13 cellular contexts compared by ENCODE assay signal in genomic region chr4:7365472-7366179, GRCh38.
DNase-seq lines count a peak whose midpoint lies in the region; ATAC-seq and TF ChIP-seq lines count a peak whose summit lies in the region.
"Had no signal": no experiment of that assay in that cellular context is flagged by ENCODE, and none has a peak within 500 bp of the region (broad histone marks: within the 10 kb centered on the region; RNA-seq: fewer than 3 reads in every experiment).

No MANE protein-coding gene starts in this region.

- no peaks in the 10 kb centered on the region for H3K36me3 ChIP-seq in GM23248 (ENCODE audit: low read depth)
- H3K36me3 ChIP-seq in osteoblast (ENCODE audit: insufficient read depth, low read length): no peaks in the 10 kb centered on the region
- no peaks in the 10 kb centered on the region for H3K36me3 ChIP-seq in uterus

- H4K20me1 ChIP-seq in GM23248 (ENCODE audit: insufficient read depth) (no peaks in the 10 kb centered on the region), osteoblast (ENCODE audit: insufficient read depth, low read length) (no peaks in the 10 kb centered on the region)

- no peaks in the 10 kb centered on the region for H3F3A ChIP-seq in GM23248 (ENCODE audit: insufficient read depth)

- no peaks in the 10 kb centered on the region for H3K9me3 Mint-ChIP-seq in T-helper 2 cell treated with Interferon-gamma antibody and Interleukin-4, amounts not matched to agents 5 μg/mL and 100 μg/mL, for 36 hours
- H3K9me3 Mint-ChIP-seq: activated T-helper 17 cell treated with anti-CD3 and anti-CD28 coated beads, Interleukin-2, amount 50 U/mL, for 72 hours; CD4-positive, alpha-beta T cell had no signal

- TF ChIP-seq CTCF in osteoblast (IDR thresholded peaks at IDR 0.05; ENCODE audit: extremely low read depth, low read depth, low read length) (no peak), uterus (IDR thresholded peaks at IDR 0.05) (no peak)

- no peak overlapping the region for H2AFZ ChIP-seq in GM23248
- no peak overlapping the region for H2AFZ ChIP-seq in osteoblast (ENCODE audit: low read length)

- no peaks in the 10 kb centered on the region for H3K9me2 ChIP-seq in GM23248 (ENCODE audit: insufficient read depth)

- H3K9me3 ChIP-seq in GM23248 (ENCODE audit: low read depth) (no peaks in the 10 kb centered on the region), osteoblast (ENCODE audit: low read depth, low read length) (no peaks in the 10 kb centered on the region), uterus (no peaks in the 10 kb centered on the region)

- H3K4me3 ChIP-seq in GM23248: no peak overlapping the region
- H3K4me3 ChIP-seq in osteoblast (ENCODE audit: insufficient read depth, low read length): no peak overlapping the region
- no peak overlapping the region for H3K4me3 ChIP-seq in uterus

- H3K27me3 ChIP-seq in GM23248 (replicated peaks; ENCODE audit: insufficient read depth) (peaks cover 36% of the 10 kb centered on the region), osteoblast (ENCODE audit: insufficient read depth, low read length) (peaks cover 45% of the 10 kb centered on the region), uterus (no peaks in the 10 kb centered on the region)

- DNase-seq in GM23248: peak; percentile 7
- DNase-seq in NCI-H2107 treated with DMSO at 0.1 percent for 48 hours (lab: John Stamatoyannopoulos, UW; ENCODE audit: unreplicated experiment): peak; percentile 92
- peak in 58 of 61 donors; percentile 32 to 93 (median 76) for DNase-seq in caudate nucleus (lab: John Stamatoyannopoulos, UW)
- peak; percentile 78 for DNase-seq in osteoblast (ENCODE audit: insufficient read length, low spot score, missing footprints)
- DNase-seq in stimulated activated CD4-positive, alpha-beta T cell treated with anti-CD3 and anti-CD28 coated beads, Interleukin-4, amount 100 ng/mL, for 24 hours: no peak
- DNase-seq in uterus: no peak
- DNase-seq in T-helper 2 cell treated with Interferon-gamma antibody and Interleukin-4, amounts not matched to agents 5 μg/mL and 100 μg/mL, for 36 hours (ENCODE audit: low spot score): no peak
- no peak for DNase-seq in sciatic nerve (ENCODE audit: low spot score)
- DNase-seq: activated CD4-positive, CD25-positive, alpha-beta regulatory T cell treated with anti-CD3 and anti-CD28 coated beads, Interleukin-2, amount 50 U/mL, for 72 hours; CD4-positive, alpha-beta T cell; trophoblast cell had no signal

- H3K9ac ChIP-seq in GM23248: no peak overlapping the region

- WGBS in GM23248 (ENCODE audit: low coverage in 1 of 2, low lambda C conversion rate in 2 of 2, missing lambda C conversion rate in 2 of 2), 2 experiments: 1 to 3% methylated on average over 21 to 22 of the region's 22 CpGs

- no peaks in the 10 kb centered on the region for H3K27me3 Mint-ChIP-seq in T-helper 2 cell treated with Interferon-gamma antibody and Interleukin-4, amounts not matched to agents 5 μg/mL and 100 μg/mL, for 36 hours (ENCODE audit: low read depth)
- H3K27me3 Mint-ChIP-seq: CD4-positive, alpha-beta T cell had no signal

- H3K4me3 Mint-ChIP-seq in T-helper 2 cell treated with Interferon-gamma antibody and Interleukin-4, amounts not matched to agents 5 μg/mL and 100 μg/mL, for 36 hours: no peak overlapping the region
- H3K4me3 Mint-ChIP-seq: activated T-helper 17 cell treated with anti-CD3 and anti-CD28 coated beads, Interleukin-2, amount 50 U/mL, for 72 hours; CD4-positive, alpha-beta T cell had no signal

- H3K4me1 Mint-ChIP-seq in T-helper 2 cell treated with Interferon-gamma antibody and Interleukin-4, amounts not matched to agents 5 μg/mL and 100 μg/mL, for 36 hours (ENCODE audit: low read depth): no peaks in the 10 kb centered on the region
- H3K4me1 Mint-ChIP-seq: activated T-helper 17 cell treated with anti-CD3 and anti-CD28 coated beads, Interleukin-2, amount 50 U/mL, for 72 hours had no signal

- H3K4me1 ChIP-seq in GM23248 (ENCODE audit: insufficient read depth) (no peaks in the 10 kb centered on the region), osteoblast (ENCODE audit: insufficient read depth, low read length) (no peaks in the 10 kb centered on the region), uterus (no peaks in the 10 kb centered on the region)

- no peak overlapping the region for H3K4me2 ChIP-seq in GM23248 (ENCODE audit: unreplicated experiment)
- H3K4me2 ChIP-seq in osteoblast (ENCODE audit: insufficient read depth, low read length): no peak overlapping the region

- intact Hi-C loops in uterus (cut with DNase I; ENCODE audit: low total_unique reads) (no loop called here), sciatic nerve (cut with DNase I) (no loop called here)

- H3K36me3 Mint-ChIP-seq in T-helper 2 cell treated with Interferon-gamma antibody and Interleukin-4, amounts not matched to agents 5 μg/mL and 100 μg/mL, for 36 hours (ENCODE audit: low read depth): no peaks in the 10 kb centered on the region

- in situ Hi-C loops in GM23248 (cut with MboI): no loop called here

- H3K27ac Mint-ChIP-seq in T-helper 2 cell treated with Interferon-gamma antibody and Interleukin-4, amounts not matched to agents 5 μg/mL and 100 μg/mL, for 36 hours: no peak overlapping the region
- H3K27ac Mint-ChIP-seq: activated T-helper 17 cell treated with anti-CD3 and anti-CD28 coated beads, Interleukin-2, amount 50 U/mL, for 72 hours; CD4-positive, alpha-beta T cell had no signal

- no peak overlapping the region for H3K27ac ChIP-seq in GM23248
- H3K27ac ChIP-seq in caudate nucleus (ENCODE audit: low read depth, low read length): peak overlapping the region; percentile 93
- no peak overlapping the region for H3K27ac ChIP-seq in osteoblast (ENCODE audit: low read depth, low read length)
- H3K27ac ChIP-seq in uterus: no peak overlapping the region
- H3K27ac ChIP-seq: HL-60 had no signal

- TF ChIP-seq POLR2A in uterus (IDR thresholded peaks at IDR 0.05): no peak

- ATAC-seq in sciatic nerve: no peak
- ATAC-seq: activated T-helper 17 cell treated with anti-CD3 and anti-CD28 coated beads, Interleukin-2, amount 50 U/mL, for 72 hours had no signal

- H3K79me2 ChIP-seq in GM23248 (ENCODE audit: insufficient read depth): no peaks in the 10 kb centered on the region
- no peaks in the 10 kb centered on the region for H3K79me2 ChIP-seq in osteoblast (ENCODE audit: insufficient read depth, low read length)

Comparison
In these comparisons a context has a peak if more than half of its experiments do, and no peak if none do; other contexts are left out.
1. DNase-seq: peak in GM23248 (single experiment), NCI-H2107 treated with DMSO at 0.1 percent for 48 hours (single experiment), caudate nucleus (58 of 61) and osteoblast (single experiment); none in stimulated activated CD4-positive, alpha-beta T cell treated with anti-CD3 and anti-CD28 coated beads, Interleukin-4, amount 100 ng/mL, for 24 hours (single experiment), uterus (0 of 2), T-helper 2 cell treated with Interferon-gamma antibody and Interleukin-4, amounts not matched to agents 5 μg/mL and 100 μg/mL, for 36 hours (single experiment) and sciatic nerve (single experiment).